Comparison of ENCODE assay signal across 13 cellular contexts in genomic region chr16:85535352-85536072, GRCh38.
DNase-seq lines count a peak whose midpoint lies in the region; ATAC-seq and TF ChIP-seq lines count a peak whose summit lies in the region.
"Had no signal": no experiment of that assay in that cellular context is flagged by ENCODE, and none has a peak within 500 bp of the region (broad histone marks: within the 10 kb centered on the region; RNA-seq: fewer than 3 reads in every experiment).

No MANE protein-coding gene starts in this region.

- POLR2A ChIA-PET in WTC11 (lab: Charles Lee), result no interaction called here

- H3K4me3 ChIP-seq in mesendoderm (ENCODE audit: low read length), result no peak overlapping the region
- H3K4me3 ChIP-seq: SK-N-MC had no signal

- H3K4me2 ChIP-seq in mesendoderm (ENCODE audit: low read length), result no peak overlapping the region

- ATAC-seq in stimulated activated naive CD8-positive, alpha-beta T cell treated with anti-CD3 and anti-CD28 coated beads, Interleukin-15, Interleukin-2, amounts not matched to agents 100 U/mL and 50 U/mL, for 24 hours, result no peak
- no peak for ATAC-seq in WTC11

- H3K36me3 Mint-ChIP-seq in stimulated activated naive CD8-positive, alpha-beta T cell treated with anti-CD3 and anti-CD28 coated beads, Interleukin-15, Interleukin-2, amounts not matched to agents 100 ng/mL and 50 ng/mL, for 24 hours (ENCODE audit: low read depth), result no peaks in the 10 kb centered on the region
- peaks cover 11% of the 10 kb centered on the region for H3K36me3 Mint-ChIP-seq in WTC11

- H2BK120ac ChIP-seq in mesendoderm (ENCODE audit: low read depth, low read length), result no peak overlapping the region

- DNase-seq in stimulated activated naive CD8-positive, alpha-beta T cell treated with anti-CD3 and anti-CD28 coated beads, Interleukin-15, Interleukin-2, amounts not matched to agents 100 U/mL and 50 U/mL, for 24 hours, result no peak
- no peak for DNase-seq in WTC11 (ENCODE audit: low spot score)
- DNase-seq in mesendoderm, result peak; percentile 89
- no peak for DNase-seq in SHP77 treated with DMSO at 0.1 percent for 48 hours (lab: John Stamatoyannopoulos, UW)
- DNase-seq in occipital lobe (lab: John Stamatoyannopoulos, UW), result no peak
- DNase-seq in activated gamma-delta T cell (lab: John Stamatoyannopoulos, UW), result no peak
- DNase-seq in mucosa of gallbladder (ENCODE audit: low spot score), result no peak
- DNase-seq: activated CD4-positive, alpha-beta T cell treated with anti-CD3 and anti-CD28 coated beads, Interleukin-2, amount 50 U/mL, for 1 hour; activated naive CD4-positive, alpha-beta T cell treated with anti-CD3 and anti-CD28 coated beads, Interleukin-2, amount 50 U/mL, for 16 hours; mammary epithelial cell; NCI-H510A treated with DMSO at 0.1 percent for 48 hours had no signal

- H3K36me3 ChIP-seq in mesendoderm (ENCODE audit: control insufficient read depth, insufficient read depth, low read length), result no peaks in the 10 kb centered on the region

- no peak overlapping the region for H4K8ac ChIP-seq in mesendoderm (ENCODE audit: low read depth, low read length)

- no peak overlapping the region for H4K5ac ChIP-seq in mesendoderm (ENCODE audit: low read length)

- no CpG with 5 or more reads among the region's 14 CpGs for WGBS in mesendoderm (ENCODE audit: extremely low coverage, insufficient coverage, low lambda C conversion rate)

- peak overlapping the region; percentile 61 for H2BK5ac ChIP-seq in mesendoderm (ENCODE audit: low read length)

- H3K56ac ChIP-seq in mesendoderm (ENCODE audit: low read length), result peak overlapping the region; percentile 81

- H3K9ac ChIP-seq in mesendoderm (ENCODE audit: low read length), result no peak overlapping the region

- no peak overlapping the region for H3K4ac ChIP-seq in mesendoderm (ENCODE audit: low read depth, low read length)

- CTCF ChIA-PET in WTC11 (lab: Charles Lee), result interaction anchor here (1.1 to 2.4 kb wide), 6 partner anchors 21 to 282 kb away, joined by 3 to 7 read pairs (median 3); no protein-coding TSS in a partner anchor

- no peaks in the 10 kb centered on the region for H3K9me3 Mint-ChIP-seq in stimulated activated naive CD8-positive, alpha-beta T cell treated with anti-CD3 and anti-CD28 coated beads, Interleukin-15, Interleukin-2, amounts not matched to agents 100 ng/mL and 50 ng/mL, for 24 hours
- peaks cover 10% of the 10 kb centered on the region for H3K9me3 Mint-ChIP-seq in WTC11

- H3K18ac ChIP-seq in mesendoderm (ENCODE audit: low read length), result peak overlapping the region; percentile 10

- H3K27me3 ChIP-seq in mesendoderm (ENCODE audit: insufficient read depth, low read length, poor library complexity), result no peaks in the 10 kb centered on the region

- no peak overlapping the region for H3K23ac ChIP-seq in mesendoderm (ENCODE audit: low read length)

- H3K4me1 Mint-ChIP-seq in stimulated activated naive CD8-positive, alpha-beta T cell treated with anti-CD3 and anti-CD28 coated beads, Interleukin-15, Interleukin-2, amounts not matched to agents 100 ng/mL and 50 ng/mL, for 24 hours (ENCODE audit: low read depth), result peaks cover 7% of the 10 kb centered on the region
- H3K4me1 Mint-ChIP-seq in WTC11, result peaks cover 20% of the 10 kb centered on the region

- peaks cover 10% of the 10 kb centered on the region for H3K4me1 ChIP-seq in mesendoderm (ENCODE audit: control insufficient read depth, low read depth, low read length)

- H3K4me3 Mint-ChIP-seq in stimulated activated naive CD8-positive, alpha-beta T cell treated with anti-CD3 and anti-CD28 coated beads, Interleukin-15, Interleukin-2, amounts not matched to agents 100 ng/mL and 50 ng/mL, for 24 hours, result no peak overlapping the region
- H3K4me3 Mint-ChIP-seq in WTC11, result no peak overlapping the region

- H3K27ac Mint-ChIP-seq in stimulated activated naive CD8-positive, alpha-beta T cell treated with anti-CD3 and anti-CD28 coated beads, Interleukin-15, Interleukin-2, amounts not matched to agents 100 ng/mL and 50 ng/mL, for 24 hours, result peak overlapping the region; percentile 65
- H3K27ac Mint-ChIP-seq in WTC11, result no peak overlapping the region

- no peak for TF ChIP-seq CTCF in WTC11 (IDR thresholded peaks at IDR 0.05)

- H3K79me2 ChIP-seq in mesendoderm (ENCODE audit: control insufficient read depth, insufficient read depth, low read length), result no peaks in the 10 kb centered on the region

- H3K27me3 Mint-ChIP-seq in stimulated activated naive CD8-positive, alpha-beta T cell treated with anti-CD3 and anti-CD28 coated beads, Interleukin-15, Interleukin-2, amounts not matched to agents 100 ng/mL and 50 ng/mL, for 24 hours, result no peaks in the 10 kb centered on the region
- H3K27me3 Mint-ChIP-seq in WTC11 (ENCODE audit: low read depth), result peaks cover 5% of the 10 kb centered on the region; the same call in 1 of the 2 replicates

- no peak overlapping the region for H3K27ac ChIP-seq in mesendoderm (ENCODE audit: low read depth, low read length)
- H3K27ac ChIP-seq: SK-N-MC had no signal

- no peak overlapping the region for H2BK15ac ChIP-seq in mesendoderm (replicated peaks; ENCODE audit: low read depth)

- H3K79me1 ChIP-seq in mesendoderm (ENCODE audit: low read length), result no peaks in the 10 kb centered on the region

- H2AK5ac ChIP-seq in mesendoderm (ENCODE audit: low read length), result peak overlapping the region; percentile 50

TF ChIP-seq in WTC11, 78 proteins besides CTCF, POLR2A, EP300 and RAD21:
- TF ChIP-seq SOX15 (CRISPR knock-in tag; IDR thresholded peaks at IDR 0.05), result no peak
- no peak for TF ChIP-seq ARID4B (CRISPR knock-in tag; IDR thresholded peaks at IDR 0.05; ENCODE audit: borderline replicate concordance)
- peak; percentile 68 for TF ChIP-seq GABPB1 (CRISPR knock-in tag; IDR thresholded peaks at IDR 0.05)
